In the genomic region with DNA sequence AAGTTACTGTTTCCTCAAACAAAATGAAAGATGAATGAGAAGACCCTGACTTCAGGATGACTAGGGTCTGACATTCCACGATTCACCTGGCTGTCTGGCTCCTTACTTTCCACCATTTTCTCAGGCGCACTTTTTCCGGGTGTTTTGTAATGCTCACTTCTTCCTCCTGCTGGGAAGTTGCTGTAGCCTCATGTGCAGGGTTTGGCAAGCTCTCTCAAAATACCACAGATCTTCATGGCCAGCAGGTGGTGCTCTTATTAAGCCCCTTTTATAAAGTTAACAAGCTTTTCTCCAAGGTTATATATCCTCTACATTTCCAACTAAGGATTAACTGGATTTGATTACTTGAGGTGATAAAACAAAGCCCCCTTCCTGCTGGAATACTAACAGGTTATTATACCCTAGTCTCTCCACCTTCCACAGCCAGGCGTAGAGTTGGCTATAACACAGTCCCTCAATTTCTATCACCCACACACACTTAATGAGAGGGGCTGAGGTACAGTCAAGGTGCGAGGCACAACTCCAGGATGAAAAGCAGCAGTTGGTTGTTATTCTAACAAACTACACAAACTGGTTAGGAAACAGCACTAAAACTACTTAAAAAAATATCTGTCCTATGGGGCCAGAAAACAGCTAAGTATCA, we compare ENCODE assay signal across 8 cellular contexts. TPM values are rescaled to one million over a fixed set of nuclear protein-coding genes. Genes with fewer than 3 reads are reported as not detected.
DNase-seq lines count a peak whose midpoint lies in the region; ATAC-seq and TF ChIP-seq lines count a peak whose summit lies in the region.

No MANE protein-coding gene starts in this region.

- H3K4me3 Mint-ChIP-seq in MCF 10A (ENCODE audit: unreplicated experiment) (no peak overlapping the region), immature natural killer cell (no peak overlapping the region)

- DNase-seq in GM10248 (ENCODE audit: extremely low spot score) (no peak), NCI-H1105 treated with DMSO at 0.1 percent for 48 hours (lab: John Stamatoyannopoulos, UW) (peak; percentile 77), SW480 (ENCODE audit: low spot score) (peak; percentile 70), MCF 10A (ENCODE audit: unreplicated experiment) (peak; percentile 86), immature natural killer cell (peak; percentile 42 to 51 (median 44)), smooth muscle cell (lab: John Stamatoyannopoulos, UW; ENCODE audit: unreplicated experiment) (no peak), posterior vena cava (ENCODE audit: low spot score) (no peak)

- H3K27me3 Mint-ChIP-seq in MCF 10A (ENCODE audit: insufficient read depth, unreplicated experiment) = no peaks in the 10 kb centered on the region
- peaks cover 0 to 6% (median 3%) of the 10 kb centered on the region in 3 donors for H3K27me3 Mint-ChIP-seq in immature natural killer cell (ENCODE audit: low read depth in 3 of 3)

- H3K4me2 ChIP-seq in smooth muscle cell = no peak overlapping the region

- POLR2A ChIA-PET in GM10248 (lab: Yijun Ruan, JAX) = no interaction called here
- POLR2A ChIA-PET in MCF 10A (lab: Yijun Ruan, JAX) = interaction anchor here (0.7 to 5.3 kb wide), 11 partner anchors 9 to 224 kb away, joined by 3 to 30 read pairs (median 3); partner anchors contain the start of gene KANSL1

- peaks cover 7% of the 10 kb centered on the region for H3K36me3 ChIP-seq in smooth muscle cell (ENCODE audit: low read depth)

- H3F3A ChIP-seq in smooth muscle cell (ENCODE audit: low read depth) = peaks cover 7% of the 10 kb centered on the region

- intact Hi-C loops in MCF 10A (cut with micrococcal nuclease) (loop anchor here (1.0 to 2.0 kb wide), 4 partner anchors 42 to 169 kb away; no protein-coding TSS in a partner anchor), posterior vena cava (cut with DNase I) (loop anchor here in 1 of 2 donors (5.0 kb wide), 1 partner anchor 168 kb away; no protein-coding TSS in a partner anchor)

- no peak overlapping the region for H3K9ac ChIP-seq in smooth muscle cell (ENCODE audit: low read depth)

- no peaks in the 10 kb centered on the region for H3K9me3 Mint-ChIP-seq in MCF 10A (ENCODE audit: unreplicated experiment)
- H3K9me3 Mint-ChIP-seq in immature natural killer cell = no peaks in the 10 kb centered on the region

- no peaks in the 10 kb centered on the region for H3K4me1 ChIP-seq in smooth muscle cell (ENCODE audit: low read depth)

- H3K27ac Mint-ChIP-seq in MCF 10A (ENCODE audit: low read depth, unreplicated experiment) (peak overlapping the region; percentile 61), immature natural killer cell (peak overlapping the region; percentile 60 to 81 (median 74))

- TF ChIP-seq CTCF in GM10248 (IDR thresholded peaks at IDR 0.05; ENCODE audit: control extremely low read depth, extremely low read depth, low read depth, missing control alignments) = peak; percentile 66
- TF ChIP-seq CTCF in MCF 10A (IDR thresholded peaks at IDR 0.05; ENCODE audit: unreplicated experiment) = peak; percentile 70
- peak; percentile 75 for TF ChIP-seq CTCF in smooth muscle cell (IDR thresholded peaks at IDR 0.05; ENCODE audit: borderline replicate concordance, insufficient read depth, poor library complexity, severe bottlenecking)

- H3K4me3 ChIP-seq in smooth muscle cell = no peak overlapping the region

- H3K36me3 Mint-ChIP-seq in MCF 10A (ENCODE audit: insufficient read depth, unreplicated experiment) (peaks cover 96% of the 10 kb centered on the region), immature natural killer cell (peaks cover 7 to 31% (median 14%) of the 10 kb centered on the region in 3 donors)

- no TSS peak for BruUV-seq in MCF 10A (replicated peaks; lab: Mats Ljungman, UMichigan)

- peaks cover 20% of the 10 kb centered on the region for H3K79me2 ChIP-seq in smooth muscle cell (ENCODE audit: low read depth)

- no peak overlapping the region for H2AFZ ChIP-seq in smooth muscle cell (ENCODE audit: low read depth)

- CTCF ChIA-PET in GM10248 (lab: Yijun Ruan, JAX) (interaction anchor here (0.8 to 4.8 kb wide), 31 partner anchors 9 to 171 kb away, joined by 3 to 29 read pairs (median 6); partner anchors contain the start of gene KANSL1), MCF 10A (lab: Yijun Ruan, JAX) (interaction anchor here (0.6 to 3.3 kb wide), 27 partner anchors 9 to 465 kb away, joined by 3 to 16 read pairs (median 5); partner anchors contain the start of gene KANSL1)

- whole genome bisulfite sequencing in smooth muscle cell (ENCODE audit: low lambda C conversion rate) = 72% methylated on average over 5 of the region's 5 CpGs

- peaks cover 73% of the 10 kb centered on the region for H4K20me1 ChIP-seq in smooth muscle cell (ENCODE audit: low read depth)

- no peak overlapping the region for H3K27ac ChIP-seq in smooth muscle cell (ENCODE audit: low read depth)

- H3K9me3 ChIP-seq in smooth muscle cell (replicated peaks; ENCODE audit: low read depth) = no peaks in the 10 kb centered on the region

- H3K27me3 ChIP-seq in smooth muscle cell (ENCODE audit: low read depth) = no peaks in the 10 kb centered on the region

- ATAC-seq in HG02610 (IDR thresholded peaks at IDR 0.05; ENCODE audit: unreplicated experiment) = no peak

- H3K4me1 Mint-ChIP-seq in MCF 10A (ENCODE audit: insufficient read depth, unreplicated experiment) = peaks cover 21% of the 10 kb centered on the region
- H3K4me1 Mint-ChIP-seq in immature natural killer cell = peaks cover 4 to 30% of the 10 kb centered on the region in 2 donors

RNA-seq across cellular contexts. Expression of gene STH, which starts 45.4 kb away (rescaled TPM):
- total RNA-seq in MCF 10A (2022) = not detected in 2 replicates
- not detected for polyA plus RNA-seq in immature natural killer cell
- total RNA-seq in smooth muscle cell = not detected in 2 replicates
- 0.78 TPM in 1 of 2 replicates, not detected in the other for polyA plus RNA-seq in smooth muscle cell
- total RNA-seq in posterior vena cava = not detected

Comparison
In these comparisons a context has a peak if more than half of its experiments do, and no peak if none do; other contexts are left out.
1. DNase-seq: peak in NCI-H1105 treated with DMSO at 0.1 percent for 48 hours (single experiment), SW480 (single experiment), MCF 10A (single experiment) and immature natural killer cell (3 of 3); none in GM10248 (single experiment), smooth muscle cell (single experiment) and posterior vena cava (single experiment).
2. Peak in every context shown above with its lines, with median percentiles within 50 percentile points of each other: CTCF ChIP-seq.